11 cellular contexts compared by ENCODE assay signal in the genomic region with DNA sequence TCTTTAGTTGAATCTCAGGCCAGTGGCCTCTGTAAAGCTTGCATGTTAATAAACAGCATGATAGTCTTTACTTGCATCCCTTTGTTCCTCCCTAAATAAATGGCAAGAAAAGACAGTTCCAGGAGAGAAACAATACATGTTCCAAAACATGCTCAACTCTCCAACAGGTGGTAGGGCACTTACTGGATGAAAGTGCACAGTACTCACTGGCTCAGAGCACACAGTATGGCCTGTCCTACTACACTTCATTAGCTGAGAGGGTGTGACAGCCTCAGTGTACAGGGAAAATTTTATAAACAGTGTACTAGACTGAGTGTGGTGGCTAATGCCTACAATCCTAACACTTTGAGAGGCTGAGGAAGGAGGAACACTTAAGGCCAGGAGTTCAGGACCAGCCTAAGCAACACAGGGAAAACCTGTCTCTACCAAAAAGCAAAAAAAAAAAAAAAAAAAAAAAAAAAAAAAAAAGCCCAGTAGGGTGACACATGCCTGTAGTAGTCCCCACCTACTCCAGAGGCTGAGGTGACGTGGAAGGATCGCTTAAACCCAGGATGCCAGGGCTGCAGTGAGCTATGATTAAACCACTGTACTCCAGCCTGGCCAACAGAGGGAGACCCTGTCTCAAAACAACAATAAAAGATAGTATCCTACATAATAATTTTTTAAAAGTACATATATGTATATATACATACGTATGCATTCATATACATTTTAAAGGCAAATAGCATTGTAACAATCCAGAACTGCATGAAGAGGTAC. TPM values are rescaled to one million over a fixed set of nuclear protein-coding genes. Genes with fewer than 3 reads are reported as not detected.
DNase-seq lines count a peak whose midpoint lies in the region; TF ChIP-seq lines count a peak whose summit lies in the region.
"Had no signal": no experiment of that assay in that cellular context is flagged by ENCODE, and none has a peak within 500 bp of the region (broad histone marks: within the 10 kb centered on the region; RNA-seq: fewer than 3 reads in every experiment).

No MANE protein-coding gene starts in this region.

- H3K27ac Mint-ChIP-seq in activated CD4-positive, alpha-beta memory T cell treated with anti-CD3 and anti-CD28 coated beads, Interleukin-2, amount 10 ng/mL, durations not matched to agents 7 days and 5 days = peak overlapping the region; percentile 21

- H3K36me3 Mint-ChIP-seq in activated CD4-positive, alpha-beta memory T cell treated with anti-CD3 and anti-CD28 coated beads, Interleukin-2, amount 10 ng/mL, durations not matched to agents 7 days and 5 days (ENCODE audit: low read depth) = peaks cover 67% of the 10 kb centered on the region

- no peak for TF ChIP-seq EP300 in stomach (IDR thresholded peaks at IDR 0.05)

- intact Hi-C loops in stomach (cut with DNase I; ENCODE audit: low total_unique reads) = loop anchor here (5.0 kb wide), 1 partner anchor 163 kb away; no protein-coding TSS in a partner anchor
- intact Hi-C loops in vagina (cut with DNase I) = no loop called here

- no peak overlapping the region for H3K4me3 Mint-ChIP-seq in activated CD4-positive, alpha-beta memory T cell treated with anti-CD3 and anti-CD28 coated beads, Interleukin-2, amount 10 ng/mL, durations not matched to agents 7 days and 5 days

- DNase-seq in ACHN = peak; percentile 9
- DNase-seq in GM10248 (ENCODE audit: extremely low spot score) = no peak
- DNase-seq in activated CD4-positive, alpha-beta memory T cell treated with anti-CD3 and anti-CD28 coated beads, Interleukin-2, amount 10 ng/mL, durations not matched to agents 7 days and 5 days = no peak
- DNase-seq in fibroblast of pulmonary artery (ENCODE audit: low read depth) = peak; percentile 3
- DNase-seq in substantia nigra (lab: John Stamatoyannopoulos, UW) = no peak
- no peak for DNase-seq in stomach
- DNase-seq in HUDEP-2 (lab: John Stamatoyannopoulos, UW; ENCODE audit: unreplicated experiment in 76 of 76) = no peak
- DNase-seq in vagina (ENCODE audit: extremely low spot score in 2 of 2) = no peak
- DNase-seq: DMS 273 treated with DMSO at 0.1 percent for 48 hours, NCI-H524 treated with DMSO at 0.1 percent for 48 hours, transverse colon had no signal

- TF ChIP-seq CTCF in GM10248 (IDR thresholded peaks at IDR 0.05; ENCODE audit: control extremely low read depth, extremely low read depth, low read depth, missing control alignments) (peak; percentile 8), fibroblast of pulmonary artery (IDR thresholded peaks at IDR 0.05; ENCODE audit: low read length, missing control alignments) (peak; percentile 11), stomach (IDR thresholded peaks at IDR 0.05) (no peak), vagina (IDR thresholded peaks at IDR 0.05) (no peak)

- H3K27me3 ChIP-seq in stomach (no peaks in the 10 kb centered on the region), vagina (no peaks in the 10 kb centered on the region)
- H3K27me3 ChIP-seq: transverse colon had no signal

- TF ChIP-seq POLR2A in stomach (IDR thresholded peaks at IDR 0.05) = no peak
- no peak for TF ChIP-seq POLR2A in vagina (IDR thresholded peaks at IDR 0.05)

- POLR2A ChIA-PET in GM10248 (lab: Yijun Ruan, JAX) = no interaction called here
- POLR2A ChIA-PET in activated CD4-positive, alpha-beta memory T cell treated with anti-CD3 and anti-CD28 coated beads, Interleukin-2, amount 10 ng/mL, durations not matched to agents 7 days and 5 days (lab: Charles Lee) = interaction anchor here (1.0 to 1.3 kb wide), 2 partner anchors 28 to 52 kb away, joined by 3 to 6 read pairs; partner anchors contain the start of gene SOS1

- WGBS in stomach, 5 donors = 80 to 93% (median 82%) methylated on average over 3 of the region's 3 CpGs

- no peaks in the 10 kb centered on the region for H3K9me3 Mint-ChIP-seq in activated CD4-positive, alpha-beta memory T cell treated with anti-CD3 and anti-CD28 coated beads, Interleukin-2, amount 10 ng/mL, durations not matched to agents 7 days and 5 days

- H3K27ac ChIP-seq in substantia nigra (ENCODE audit: low read depth, low read length, poor library complexity, severe bottlenecking) = no peak overlapping the region
- H3K27ac ChIP-seq in stomach = no peak overlapping the region
- H3K27ac ChIP-seq in vagina = no peak overlapping the region
- H3K27ac ChIP-seq: transverse colon had no signal

- no peaks in the 10 kb centered on the region for H3K27me3 Mint-ChIP-seq in activated CD4-positive, alpha-beta memory T cell treated with anti-CD3 and anti-CD28 coated beads, Interleukin-2, amount 10 ng/mL, durations not matched to agents 7 days and 5 days

- H3K9me3 ChIP-seq in stomach = no peaks in the 10 kb centered on the region
- H3K9me3 ChIP-seq in vagina = no peaks in the 10 kb centered on the region
- H3K9me3 ChIP-seq: transverse colon had no signal

- in situ Hi-C loops in ACHN (cut with HindIII; ENCODE audit: low pct_ligation_motif_present, low pct_unique_long_range_greater_than_20kb, low sequenced_read_pairs) = loop anchor here (25.0 kb wide), 1 partner anchor 168 kb away; the partner anchor contains the start of gene CDKL4

- H3K4me3 ChIP-seq in fibroblast of pulmonary artery (replicated peaks; ENCODE audit: low read depth, low read length) = no peak overlapping the region
- H3K4me3 ChIP-seq in stomach = no peak overlapping the region
- no peak overlapping the region for H3K4me3 ChIP-seq in vagina
- H3K4me3 ChIP-seq: transverse colon had no signal

- H3K4me1 ChIP-seq in stomach (peaks cover 0 to 47% (median 9%) of the 10 kb centered on the region in 4 donors), vagina (peaks cover 37% of the 10 kb centered on the region)

- CTCF ChIA-PET in GM10248 (lab: Yijun Ruan, JAX) = interaction anchor here (1.0 to 1.5 kb wide), 4 partner anchors 10 to 158 kb away, joined by 3 to 4 read pairs (median 4); no protein-coding TSS in a partner anchor
- CTCF ChIA-PET in activated CD4-positive, alpha-beta memory T cell treated with anti-CD3 and anti-CD28 coated beads, Interleukin-2, amount 10 ng/mL, durations not matched to agents 7 days and 5 days (lab: Charles Lee) = interaction anchor here (1.0 to 14.5 kb wide), 3 partner anchors 10 to 160 kb away, joined by 4 to 192 read pairs (median 5); no protein-coding TSS in a partner anchor

- peaks cover 49% of the 10 kb centered on the region for H3K4me1 Mint-ChIP-seq in activated CD4-positive, alpha-beta memory T cell treated with anti-CD3 and anti-CD28 coated beads, Interleukin-2, amount 10 ng/mL, durations not matched to agents 7 days and 5 days

- H3K36me3 ChIP-seq in stomach = peaks cover 0 to 23% (median 22%) of the 10 kb centered on the region in 4 donors
- peaks cover 0 to 11% of the 10 kb centered on the region in 2 donors for H3K36me3 ChIP-seq in vagina

RNA-seq across cellular contexts. Expression of gene SOS1, which starts 51.9 kb away (rescaled TPM):
- 100 to 1,000 TPM; 229 to 254 TPM for total RNA-seq in activated CD4-positive, alpha-beta memory T cell treated with anti-CD3 and anti-CD28 coated beads, Interleukin-2, amount 10 ng/mL, durations not matched to agents 7 days and 5 days
- total RNA-seq in stomach (10 to 100 TPM in 4 of 5 donors, 1 to 10 TPM in 1; 5.2 to 46.4 (median 39.7) TPM), vagina (20.1 TPM)
- polyA plus RNA-seq in stomach = 1 to 10 TPM; 4.5 to 6.3 (median 6.3) TPM

Comparison
In these comparisons a context has a peak if more than half of its experiments do, and no peak if none do; other contexts are left out.
1. DNase-seq: peak in ACHN (single experiment) and fibroblast of pulmonary artery (single experiment); none in GM10248 (single experiment), activated CD4-positive, alpha-beta memory T cell treated with anti-CD3 and anti-CD28 coated beads, Interleukin-2, amount 10 ng/mL, durations not matched to agents 7 days and 5 days (single experiment), substantia nigra (0 of 49), stomach (single experiment), HUDEP-2 (0 of 76) and vagina (0 of 2).
2. CTCF ChIP-seq: peak in GM10248 (single experiment) and fibroblast of pulmonary artery (single experiment); none in stomach (0 of 7) and vagina (0 of 3).
3. RNA of gene SOS1, which starts 51.9 kb away (total RNA-seq): 229 to 254 TPM in activated CD4-positive, alpha-beta memory T cell treated with anti-CD3 and anti-CD28 coated beads, Interleukin-2, amount 10 ng/mL, durations not matched to agents 7 days and 5 days; 5.2 to 46.4 TPM in stomach and 20.1 TPM in vagina (single experiment); every median in the first group is over 4 times any median in the second.